Comparison of ENCODE assay signal across 27 cellular contexts in genomic region chr10:130567436-130567835, GRCh38.
"Had no signal": no experiment of that assay in that cellular context is flagged by ENCODE, and none has a peak within 500 bp of the region (broad histone marks: within the 10 kb centered on the region; RNA-seq: fewer than 3 reads in every experiment).

No MANE protein-coding gene starts in this region.

- H3K27me3 ChIP-seq: SJCRH30 had no signal

- DNase-seq: activated CD4-positive, alpha-beta T cell treated with anti-CD3 and anti-CD28 coated beads for 48 hours; activated CD4-positive, alpha-beta T cell treated with anti-CD3 and anti-CD28 coated beads, Interleukin-2, amount 50 U/mL, for 4 hours; activated CD4-positive, CD25-positive, alpha-beta regulatory T cell treated with anti-CD3 and anti-CD28 coated beads, Interleukin-2, amount 50 U/mL, for 72 hours; activated CD8-positive, alpha-beta memory T cell treated with anti-CD3 and anti-CD28 coated beads, Interleukin-2, amount 50 U/mL, for 48 hours; activated CD8-positive, alpha-beta T cell treated with anti-CD3 and anti-CD28 coated beads, Interleukin-2, amount 10 ng/mL, durations not matched to agents 7 days and 5 days; activated T-cell treated with anti-CD3 and anti-CD28 coated beads, Interleukin-2, amount 50 U/mL, for 1 hour; caudate nucleus; Karpas-422; MM.1S; NCI-H1105; NCI-H1436; NCI-H1694 treated with DMSO at 0.1 percent for 48 hours; NCI-H2081; NCI-H510A treated with DMSO at 0.1 percent for 48 hours; NCI-H69; NK-92 treated with Interleukin-12 subunit alpha and Interleukin-12 subunit beta, amount 100 ng/mL, for 24 hours; OCI-M1; Right ventricle myocardium superior; RPMI8226; SJCRH30; SK-N-SH; SW 1271 had no signal

- H3K9ac ChIP-seq: SK-N-SH had no signal

- H3K36me3 ChIP-seq: breast epithelium, SJCRH30 had no signal

- H3K9me3 Mint-ChIP-seq: activated naive CD4-positive, alpha-beta T cell treated with anti-CD3 and anti-CD28 coated beads, Interleukin-2, amount 50 U/mL, for 24 hours; T-helper 1 cell treated with Interleukin-12 subunit alpha and Interleukin-12 subunit beta and Interleukin-4 antibody, amounts not matched to agents 30 μg/mL and 1 μg/mL, for 36 hours had no signal

- H3K4me2 ChIP-seq: SK-N-SH had no signal

- H3K4me1 ChIP-seq: breast epithelium, SJCRH30 had no signal

- H3K9me3 ChIP-seq: breast epithelium, SJCRH30, SK-N-SH had no signal

- H3K27ac Mint-ChIP-seq: activated CD8-positive, alpha-beta T cell treated with anti-CD3 and anti-CD28 coated beads, Interleukin-2, amount 10 ng/mL, durations not matched to agents 7 days and 5 days; activated naive CD4-positive, alpha-beta T cell treated with anti-CD3 and anti-CD28 coated beads, Interleukin-2, amount 50 U/mL, for 24 hours; T-helper 1 cell treated with Interleukin-12 subunit alpha and Interleukin-12 subunit beta and Interleukin-4 antibody, amounts not matched to agents 30 μg/mL and 1 μg/mL, for 36 hours; WTC11 had no signal

- H3K36me3 Mint-ChIP-seq: activated naive CD4-positive, alpha-beta T cell treated with anti-CD3 and anti-CD28 coated beads, Interleukin-2, amount 50 U/mL, for 24 hours had no signal

- H3K4me3 Mint-ChIP-seq: activated CD8-positive, alpha-beta T cell treated with anti-CD3 and anti-CD28 coated beads, Interleukin-2, amount 10 ng/mL, durations not matched to agents 7 days and 5 days; activated naive CD4-positive, alpha-beta T cell treated with anti-CD3 and anti-CD28 coated beads, Interleukin-2, amount 50 U/mL, for 24 hours; T-helper 1 cell treated with Interleukin-12 subunit alpha and Interleukin-12 subunit beta and Interleukin-4 antibody, amounts not matched to agents 30 μg/mL and 1 μg/mL, for 36 hours; WTC11 had no signal

- ATAC-seq: activated CD8-positive, alpha-beta T cell treated with anti-CD3 and anti-CD28 coated beads, Interleukin-2, amount 10 ng/mL, durations not matched to agents 7 days and 5 days; Panc1; WTC11 had no signal

- H3K4me1 Mint-ChIP-seq: activated naive CD4-positive, alpha-beta T cell treated with anti-CD3 and anti-CD28 coated beads, Interleukin-2, amount 50 U/mL, for 24 hours; WTC11 had no signal

- H3K27ac ChIP-seq: breast epithelium, SJCRH30 had no signal

- H3K27me3 Mint-ChIP-seq: activated naive CD4-positive, alpha-beta T cell treated with anti-CD3 and anti-CD28 coated beads, Interleukin-2, amount 50 U/mL, for 24 hours had no signal

- H3K4me3 ChIP-seq: breast epithelium, SJCRH30 had no signal
